10 cellular contexts compared by ENCODE assay signal in the genomic region with DNA sequence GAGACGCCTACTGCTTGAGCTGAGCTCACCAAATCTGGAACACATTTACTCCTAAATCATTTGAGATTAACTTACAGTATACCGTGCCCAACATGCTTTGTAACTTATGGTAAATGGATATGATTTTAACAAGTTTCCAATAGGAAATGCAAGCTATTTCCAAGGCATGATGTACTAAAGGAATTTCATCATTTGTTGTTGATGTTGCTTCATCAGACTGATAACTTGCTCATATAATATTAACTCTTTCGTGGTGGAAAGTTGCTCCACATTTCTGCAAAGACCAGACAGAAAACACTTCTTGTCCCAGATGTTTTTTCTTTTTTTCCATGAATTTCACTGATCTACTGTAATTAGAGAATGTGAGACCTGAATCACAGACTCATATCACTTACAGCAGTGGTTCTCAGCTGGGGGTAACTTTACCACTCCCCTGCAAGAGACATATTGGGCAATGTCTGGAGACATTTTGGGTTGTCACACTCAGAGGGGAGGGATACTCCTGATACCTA.
DNase-seq lines count a peak whose midpoint lies in the region; FAIRE-seq and TF ChIP-seq lines count a peak whose summit lies in the region.
"Had no signal": no experiment of that assay in that cellular context is flagged by ENCODE, and none has a peak within 500 bp of the region (broad histone marks: within the 10 kb centered on the region; RNA-seq: fewer than 3 reads in every experiment).

No MANE protein-coding gene starts in this region.

- H3K4me3 ChIP-seq in PC-9 (no peak overlapping the region), Peyer's patch (no peak overlapping the region)
- H3K4me3 ChIP-seq: adrenal gland had no signal

- no peak for TF ChIP-seq POLR2A in Peyer's patch (IDR thresholded peaks at IDR 0.05)

- CTCF ChIA-PET in PC-9 (lab: Charles Lee): no interaction called here

- POLR2A ChIA-PET in PC-9 (lab: Charles Lee; ENCODE audit: unreplicated experiment): no interaction called here

- peaks cover 9% of the 10 kb centered on the region for H3K36me3 Mint-ChIP-seq in progenitor cell of endocrine pancreas (ENCODE audit: insufficient read depth)

- no peaks in the 10 kb centered on the region for H3K36me3 ChIP-seq in PC-9 (ENCODE audit: low read depth)
- H3K36me3 ChIP-seq in Peyer's patch: no peaks in the 10 kb centered on the region
- H3K36me3 ChIP-seq: adrenal gland had no signal

- no peaks in the 10 kb centered on the region for H3K9me2 ChIP-seq in PC-9 (ENCODE audit: insufficient read depth)

- no peak overlapping the region for H3K4me3 Mint-ChIP-seq in progenitor cell of endocrine pancreas (ENCODE audit: low read depth)

- DNase-seq in GM18507 (ENCODE audit: extremely low spot score, insufficient read length, low read depth) (no peak), PC-9 (peak in 1 of 2 experiments; percentile 44), fibroblast of gingiva (ENCODE audit: low read depth) (peak; percentile 97), progenitor cell of endocrine pancreas (ENCODE audit: low spot score, unreplicated experiment) (no peak), SK-N-DZ (ENCODE audit: low spot score) (no peak), NCI-H187 (lab: John Stamatoyannopoulos, UW) (no peak), Peyer's patch (no peak), NCI-H2196 (lab: John Stamatoyannopoulos, UW; ENCODE audit: unreplicated experiment) (no peak)
- DNase-seq: NCI-H748 treated with DMSO at 0.1 percent for 48 hours had no signal

- FAIRE-seq in GM18507 (lab: Jason Lieb, UNC): peak; percentile 12

- no peaks in the 10 kb centered on the region for H3K9me3 Mint-ChIP-seq in progenitor cell of endocrine pancreas (ENCODE audit: low read depth)

- intact Hi-C loops in PC-9 (cut with micrococcal nuclease; ENCODE audit: unreplicated experiment): no loop called here

- H3K27me3 ChIP-seq in PC-9 (ENCODE audit: insufficient read depth, low read depth) (no peaks in the 10 kb centered on the region), Peyer's patch (no peaks in the 10 kb centered on the region)
- H3K27me3 ChIP-seq: adrenal gland had no signal

- H3K79me2 ChIP-seq in PC-9 (ENCODE audit: low read depth): no peaks in the 10 kb centered on the region

- H3K4me1 Mint-ChIP-seq in progenitor cell of endocrine pancreas (ENCODE audit: low read depth): peaks cover 2% of the 10 kb centered on the region

- 0 out of 2 replicates have a peak, but pooled peaks cover 5% of the 10 kb centered on the region for H3F3A ChIP-seq in PC-9 (ENCODE audit: insufficient read depth, low read depth)

- peaks cover 12% of the 10 kb centered on the region for H3K4me1 ChIP-seq in PC-9 (replicated peaks; ENCODE audit: insufficient read depth)
- H3K4me1 ChIP-seq in Peyer's patch: peaks cover 0 to 18% (median 6%) of the 10 kb centered on the region in 4 donors

- H3K9me3 ChIP-seq in PC-9 (ENCODE audit: insufficient read depth, low read depth) (no peaks in the 10 kb centered on the region), Peyer's patch (no peaks in the 10 kb centered on the region)
- H3K9me3 ChIP-seq: adrenal gland had no signal

- H3K4me2 ChIP-seq in PC-9: no peak overlapping the region; the same call in 1 of the 2 replicates

- TF ChIP-seq CTCF in PC-9 (conservative IDR thresholded peaks at IDR 0.05) (no peak), progenitor cell of endocrine pancreas (IDR thresholded peaks at IDR 0.05; ENCODE audit: unreplicated experiment) (no peak), Peyer's patch (IDR thresholded peaks at IDR 0.05) (no peak)

- H4K20me1 ChIP-seq in PC-9 (ENCODE audit: insufficient read depth): no peaks in the 10 kb centered on the region

- H3K27ac Mint-ChIP-seq in progenitor cell of endocrine pancreas: peak overlapping the region; percentile 56

- H3K27ac ChIP-seq in PC-9: 0 out of 2 replicates have a peak overlapping the region, but pooled peaks have one; percentile 6
- no peak overlapping the region for H3K27ac ChIP-seq in Peyer's patch
- H3K27ac ChIP-seq: adrenal gland had no signal

- H3K27me3 Mint-ChIP-seq in progenitor cell of endocrine pancreas: no peaks in the 10 kb centered on the region

- no peak overlapping the region for H2AFZ ChIP-seq in PC-9

- no TSS peak for BruUV-seq in PC-9 (replicated peaks; lab: Mats Ljungman, UMichigan)
